Comparison of ENCODE assay signal across 13 cellular contexts in the genomic region with DNA sequence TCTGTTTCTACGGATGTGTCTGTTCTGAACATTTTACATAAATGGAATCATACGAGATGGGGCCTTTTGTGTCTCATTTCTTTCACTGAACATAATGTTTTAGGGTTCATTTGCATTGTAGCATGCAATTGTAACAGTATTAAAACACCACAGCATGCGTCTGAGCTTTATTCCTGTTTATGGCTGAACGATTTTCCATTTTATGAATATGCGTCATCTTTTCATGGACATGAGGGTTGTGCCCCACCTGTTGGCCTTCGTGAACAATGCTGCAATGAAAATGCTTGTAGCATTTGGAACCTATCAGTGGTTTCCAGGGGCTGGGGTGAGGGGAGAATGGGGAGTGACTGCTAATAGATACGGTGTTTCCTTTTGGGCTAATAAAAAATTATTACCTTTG. TPM values are rescaled to one million over a fixed set of nuclear protein-coding genes. Genes with fewer than 3 reads are reported as not detected.
DNase-seq lines count a peak whose midpoint lies in the region; ATAC-seq and TF ChIP-seq lines count a peak whose summit lies in the region.
"Had no signal": no experiment of that assay in that cellular context is flagged by ENCODE, and none has a peak within 500 bp of the region (broad histone marks: within the 10 kb centered on the region; RNA-seq: fewer than 3 reads in every experiment).

No MANE protein-coding gene starts in this region.

- ATAC-seq in heart right ventricle (peak in 1 of 8 donors; percentile 42), Panc1 (no peak), foreskin keratinocyte (no peak), GM19351 (IDR thresholded peaks at IDR 0.05; ENCODE audit: unreplicated experiment) (no peak)

- H3K36me3 Mint-ChIP-seq in activated naive CD4-positive, alpha-beta T cell treated with anti-CD3 and anti-CD28 coated beads, Interleukin-2, amount 10 ng/mL, durations not matched to agents 7 days and 5 days = no peaks in the 10 kb centered on the region
- H3K36me3 Mint-ChIP-seq: activated naive CD8-positive, alpha-beta T cell had no signal

- 34 to 62% methylated on average over 7 of the region's 7 CpGs for WGBS in heart right ventricle, 2 donors

- no peak overlapping the region for H3K4me3 Mint-ChIP-seq in activated naive CD4-positive, alpha-beta T cell treated with anti-CD3 and anti-CD28 coated beads, Interleukin-2, amount 10 ng/mL, durations not matched to agents 7 days and 5 days
- H3K4me3 Mint-ChIP-seq: activated CD4-positive, alpha-beta T cell treated with anti-CD3 and anti-CD28 coated beads, Interleukin-2, amount 10 ng/mL, durations not matched to agents 24 days and 14 days; activated naive CD8-positive, alpha-beta T cell had no signal

- intact Hi-C loops in heart right ventricle (cut with DNase I) = loop anchor here in 8 of 10 donors (2.0 to 10.0 kb wide), 5 partner anchors 176 to 183 kb away; no protein-coding TSS in a partner anchor
- intact Hi-C loops in cardiac septum (cut with DNase I) = loop anchor here (5.0 kb wide), 1 partner anchor 178 kb away; no protein-coding TSS in a partner anchor
- intact Hi-C loops in Panc1 (cut with micrococcal nuclease; ENCODE audit: unreplicated experiment) = no loop called here

- H3K36me3 ChIP-seq in heart right ventricle (no peaks in the 10 kb centered on the region), Panc1 (ENCODE audit: control insufficient read depth, insufficient read depth, low read length) (no peaks in the 10 kb centered on the region)
- H3K36me3 ChIP-seq: upper lobe of left lung had no signal

- CTCF ChIA-PET in Panc1 (lab: Charles Lee) = no interaction called here
- CTCF ChIA-PET in activated naive CD4-positive, alpha-beta T cell treated with anti-CD3 and anti-CD28 coated beads, Interleukin-2, amount 10 ng/mL, durations not matched to agents 7 days and 5 days (lab: Charles Lee) = no interaction called here

- H3K4me1 ChIP-seq in heart right ventricle (peaks cover 0 to 6% (median 0%) of the 10 kb centered on the region in 9 donors), Panc1 (ENCODE audit: control insufficient read depth, insufficient read depth, low read length) (no peaks in the 10 kb centered on the region), foreskin keratinocyte (no peaks in the 10 kb centered on the region)
- H3K4me1 ChIP-seq: parathyroid adenoma, upper lobe of left lung had no signal

- H3K27ac ChIP-seq in heart right ventricle (no peak overlapping the region), Panc1 (ENCODE audit: low read length) (no peak overlapping the region), foreskin keratinocyte (no peak overlapping the region)
- H3K27ac ChIP-seq: parathyroid adenoma, upper lobe of left lung had no signal

- H3K9me3 ChIP-seq in heart right ventricle = no peaks in the 10 kb centered on the region
- H3K9me3 ChIP-seq in Panc1 (ENCODE audit: control insufficient read depth, insufficient read depth, low read depth, low read length) = no peaks in the 10 kb centered on the region
- H3K9me3 ChIP-seq: upper lobe of left lung had no signal

- H3K4me3 ChIP-seq in heart right ventricle = no peak overlapping the region
- no peak overlapping the region for H3K4me3 ChIP-seq in Panc1 (ENCODE audit: low read depth in 2 of 2, low read length in 2 of 2)
- H3K4me3 ChIP-seq: upper lobe of left lung had no signal

- DNase-seq in heart right ventricle = peak in 1 of 2 donors; percentile 7
- DNase-seq in cardiac septum (ENCODE audit: low spot score) = no peak
- DNase-seq in Panc1 (ENCODE audit: low read depth, low spot score) = no peak
- no peak for DNase-seq in foreskin keratinocyte
- DNase-seq in activated naive CD4-positive, alpha-beta T cell treated with anti-CD3 and anti-CD28 coated beads, Interleukin-2, amount 10 ng/mL, durations not matched to agents 7 days and 5 days = no peak
- DNase-seq in HCEC 1CT = no peak
- no peak for DNase-seq in germinal center (ENCODE audit: low spot score)
- DNase-seq: activated CD4-positive, alpha-beta T cell treated with anti-CD3 and anti-CD28 coated beads, Interleukin-2, amount 10 ng/mL, durations not matched to agents 24 days and 14 days; kidney; upper lobe of left lung had no signal

- BruUV-seq in Panc1 (replicated peaks; lab: Mats Ljungman, UMichigan) = no TSS peak

- POLR2A ChIA-PET in Panc1 (lab: Charles Lee) = no interaction called here

- no peaks in the 10 kb centered on the region for H3K9me3 Mint-ChIP-seq in activated naive CD4-positive, alpha-beta T cell treated with anti-CD3 and anti-CD28 coated beads, Interleukin-2, amount 10 ng/mL, durations not matched to agents 7 days and 5 days

- H3K4me1 Mint-ChIP-seq in activated naive CD4-positive, alpha-beta T cell treated with anti-CD3 and anti-CD28 coated beads, Interleukin-2, amount 10 ng/mL, durations not matched to agents 7 days and 5 days = peaks cover 4% of the 10 kb centered on the region
- H3K4me1 Mint-ChIP-seq: activated CD4-positive, alpha-beta T cell treated with anti-CD3 and anti-CD28 coated beads, Interleukin-2, amount 10 ng/mL, durations not matched to agents 24 days and 14 days had no signal

- H3K27ac Mint-ChIP-seq in activated naive CD4-positive, alpha-beta T cell treated with anti-CD3 and anti-CD28 coated beads, Interleukin-2, amount 10 ng/mL, durations not matched to agents 7 days and 5 days = no peak overlapping the region
- H3K27ac Mint-ChIP-seq: activated CD4-positive, alpha-beta T cell treated with anti-CD3 and anti-CD28 coated beads, Interleukin-2, amount 10 ng/mL, durations not matched to agents 24 days and 14 days; activated naive CD8-positive, alpha-beta T cell had no signal

- in situ Hi-C loops in Panc1 (cut with HindIII; ENCODE audit: low pct_unique_long_range_greater_than_20kb, low sequenced_read_pairs) = no loop called here

- H3K27me3 ChIP-seq in heart right ventricle (peaks cover 0 to 42% (median 25%) of the 10 kb centered on the region in 7 donors), Panc1 (ENCODE audit: control insufficient read depth, insufficient read depth, low read length) (no peaks in the 10 kb centered on the region; the same call in 1 of the 2 replicates), foreskin keratinocyte (peaks cover 11% of the 10 kb centered on the region)
- H3K27me3 ChIP-seq: upper lobe of left lung had no signal

- H3K27me3 Mint-ChIP-seq in activated naive CD4-positive, alpha-beta T cell treated with anti-CD3 and anti-CD28 coated beads, Interleukin-2, amount 10 ng/mL, durations not matched to agents 7 days and 5 days = peaks cover 42% of the 10 kb centered on the region

- peak in 8 of 9 donors; percentile 29 to 64 (median 50) for TF ChIP-seq CTCF in heart right ventricle (IDR thresholded peaks at IDR 0.05)
- peak; percentile 29; the same call in 1 of the 2 replicates for TF ChIP-seq CTCF in Panc1 (IDR thresholded peaks at IDR 0.05)
- TF ChIP-seq CTCF in foreskin keratinocyte (conservative IDR thresholded peaks at IDR 0.05) = peak; percentile 49

RNA-seq across cellular contexts. Expression of a gene that starts 5.1 kb away (rescaled TPM):
- not detected for total RNA-seq in heart right ventricle
- not detected for polyA plus RNA-seq in heart right ventricle
- not detected for total RNA-seq in cardiac septum
- total RNA-seq in Panc1 (2021; ENCODE audit: unreplicated experiment) = not detected
- polyA plus RNA-seq in Panc1 (2012; ENCODE audit: insufficient read length) = 0.05 TPM
- total RNA-seq in foreskin keratinocyte = not detected in 2 replicates
- not detected in 2 replicates for polyA plus RNA-seq in foreskin keratinocyte
- total RNA-seq: upper lobe of left lung had no signal

RNA-seq across cellular contexts. Expression of a gene that starts 22.9 kb away (rescaled TPM):
- not detected for total RNA-seq in heart right ventricle
- polyA plus RNA-seq in heart right ventricle = not detected
- total RNA-seq in cardiac septum = not detected
- not detected for total RNA-seq in Panc1 (2021; ENCODE audit: unreplicated experiment)
- not detected for polyA plus RNA-seq in Panc1 (2012; ENCODE audit: insufficient read length)
- not detected in 2 replicates for total RNA-seq in foreskin keratinocyte
- not detected in 2 replicates for polyA plus RNA-seq in foreskin keratinocyte
- total RNA-seq: activated CD4-positive, alpha-beta T cell treated with anti-CD3 and anti-CD28 coated beads, Interleukin-2, amount 10 ng/mL, durations not matched to agents 24 days and 14 days; kidney; upper lobe of left lung had no signal
